ENCODE assay signal across 1 cellular context in the genomic region with DNA sequence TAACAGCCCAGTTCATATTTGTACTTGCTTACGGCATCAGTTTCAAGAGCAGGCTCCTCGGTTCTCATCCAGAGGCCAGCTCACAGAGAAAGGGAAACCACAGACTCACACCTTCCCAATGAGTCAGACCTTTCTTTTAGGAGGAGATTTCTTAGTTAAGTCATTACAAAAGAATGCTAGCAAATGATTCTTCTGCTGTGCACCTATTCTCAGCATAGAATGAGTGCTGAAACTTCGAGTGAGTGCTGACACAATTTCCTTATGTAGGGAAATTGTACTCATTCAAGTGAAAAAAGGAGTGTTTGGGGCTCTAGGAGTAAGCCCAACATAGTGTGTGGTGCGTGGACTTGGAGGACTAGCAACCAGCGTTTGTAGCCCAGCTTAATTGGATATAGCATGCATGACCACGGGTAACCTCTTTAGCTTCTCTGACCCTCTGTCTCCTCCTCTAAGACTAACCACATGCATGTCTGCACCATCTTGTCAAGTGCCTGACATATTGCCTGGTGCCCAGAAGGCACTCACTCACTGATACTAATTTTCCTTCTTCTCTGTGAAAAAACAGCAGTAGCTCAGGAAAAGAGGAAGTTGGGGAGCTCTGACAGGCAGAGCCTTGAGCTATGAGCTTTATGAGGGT.
A peak's percentile ranks its signal among the peaks of the same experiment; 100 is the strongest.
TF ChIP-seq lines count a peak whose summit lies in the region.

No MANE protein-coding gene starts in this region.

TF ChIP-seq in GM12878, 131 proteins besides CTCF, POLR2A, EP300 and RAD21 (continued from another document and continues in another):
- TF ChIP-seq CEBPZ (IDR thresholded peaks at IDR 0.05; ENCODE audit: low read depth, low read length) (no peak), PRDM15 (CRISPR knock-in tag; IDR thresholded peaks at IDR 0.05) (no peak), SMC3 (IDR thresholded peaks at IDR 0.05; ENCODE audit: borderline replicate concordance, low read length) (no peak; the same call in 1 of the 2 replicates), CHD2 (IDR thresholded peaks at IDR 0.05; ENCODE audit: borderline replicate concordance, low read depth, low read length) (no peak), HDAC2 (IDR thresholded peaks at IDR 0.05) (no peak), TCF12 (IDR thresholded peaks at IDR 0.05; ENCODE audit: low read depth, low read length) (0 out of 2 replicates have a peak, but pooled peaks have one; percentile 39), MEF2B (IDR thresholded peaks at IDR 0.05; ENCODE audit: partially characterized antibody, poor library complexity, severe bottlenecking) (peak; percentile 29), SP1 (IDR thresholded peaks at IDR 0.05; ENCODE audit: low read depth, low read length) (no peak), CREM (IDR thresholded peaks at IDR 0.05; ENCODE audit: low read depth) (peak; percentile 79), E4F1 (IDR thresholded peaks at IDR 0.05; ENCODE audit: borderline replicate concordance, partially characterized antibody) (no peak), REST (IDR thresholded peaks at IDR 0.05; ENCODE audit: low read depth, low read length) (no peak), ETV6 (conservative IDR thresholded peaks at IDR 0.05 in 1 of 2, IDR thresholded peaks at IDR 0.05 in 1 of 2; ENCODE audit: borderline replicate concordance in 1 of 2, low read depth in 1 of 2) (peak in 1 of 2 experiments; percentile 89; a peak in 2 of 4 replicates), HDGF (IDR thresholded peaks at IDR 0.05) (no peak), PKNOX1 (IDR thresholded peaks at IDR 0.05) (peak; percentile 76), RB1 (IDR thresholded peaks at IDR 0.05; ENCODE audit: borderline replicate concordance) (peak; percentile 25; the same call in 1 of the 2 replicates), IRF5 (IDR thresholded peaks at IDR 0.05; ENCODE audit: borderline replicate concordance) (no peak), TBL1XR1 (IDR thresholded peaks at IDR 0.05; ENCODE audit: low read depth, low read length) (peak; percentile 80; the same call in 1 of the 2 replicates), MEF2A (IDR thresholded peaks at IDR 0.05; ENCODE audit: insufficient read depth, low read depth, low read length) (peak; percentile 77), ZNF687 (IDR thresholded peaks at IDR 0.05) (0 out of 2 replicates have a peak, but pooled peaks have one; percentile 14), IRF4 (IDR thresholded peaks at IDR 0.05; ENCODE audit: low read depth, low read length) (peak; percentile 66), ATF7 (IDR thresholded peaks at IDR 0.05; ENCODE audit: low read depth) (peak; percentile 85), BMI1 (IDR thresholded peaks at IDR 0.05; ENCODE audit: borderline replicate concordance) (no peak)
- TF ChIP-seq, protein P1, sequence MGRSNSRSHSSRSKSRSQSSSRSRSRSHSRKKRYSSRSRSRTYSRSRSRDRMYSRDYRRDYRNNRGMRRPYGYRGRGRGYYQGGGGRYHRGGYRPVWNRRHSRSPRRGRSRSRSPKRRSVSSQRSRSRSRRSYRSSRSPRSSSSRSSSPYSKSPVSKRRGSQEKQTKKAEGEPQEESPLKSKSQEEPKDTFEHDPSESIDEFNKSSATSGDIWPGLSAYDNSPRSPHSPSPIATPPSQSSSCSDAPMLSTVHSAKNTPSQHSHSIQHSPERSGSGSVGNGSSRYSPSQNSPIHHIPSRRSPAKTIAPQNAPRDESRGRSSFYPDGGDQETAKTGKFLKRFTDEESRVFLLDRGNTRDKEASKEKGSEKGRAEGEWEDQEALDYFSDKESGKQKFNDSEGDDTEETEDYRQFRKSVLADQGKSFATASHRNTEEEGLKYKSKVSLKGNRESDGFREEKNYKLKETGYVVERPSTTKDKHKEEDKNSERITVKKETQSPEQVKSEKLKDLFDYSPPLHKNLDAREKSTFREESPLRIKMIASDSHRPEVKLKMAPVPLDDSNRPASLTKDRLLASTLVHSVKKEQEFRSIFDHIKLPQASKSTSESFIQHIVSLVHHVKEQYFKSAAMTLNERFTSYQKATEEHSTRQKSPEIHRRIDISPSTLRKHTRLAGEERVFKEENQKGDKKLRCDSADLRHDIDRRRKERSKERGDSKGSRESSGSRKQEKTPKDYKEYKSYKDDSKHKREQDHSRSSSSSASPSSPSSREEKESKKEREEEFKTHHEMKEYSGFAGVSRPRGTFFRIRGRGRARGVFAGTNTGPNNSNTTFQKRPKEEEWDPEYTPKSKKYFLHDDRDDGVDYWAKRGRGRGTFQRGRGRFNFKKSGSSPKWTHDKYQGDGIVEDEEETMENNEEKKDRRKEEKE (IDR thresholded peaks at IDR 0.05): no peak
